In genomic region chr20:45347936-45348809, GRCh38 we compare ENCODE assay signal across 1 cellular context.
TF ChIP-seq lines count a peak whose summit lies in the region.

Gene SDC4 (minus strand): TSS chr20:45348424. CDS start chr20:45348384, 40 bp downstream.

TF ChIP-seq in HepG2, 621 proteins besides CTCF, POLR2A, EP300 and RAD21 (continued from another document and continues in another):
- TF ChIP-seq ZNF407 (CRISPR knock-in tag; IDR thresholded peaks at IDR 0.05; ENCODE audit: not compliant biosample characterization) (peak; percentile 66), MED8 (CRISPR knock-in tag; IDR thresholded peaks at IDR 0.05; ENCODE audit: insufficient replicate concordance) (peak; percentile 78), ELF1 (CRISPR knock-in tag; IDR thresholded peaks at IDR 0.05) (no peak), ZNF12 (CRISPR knock-in tag; IDR thresholded peaks at IDR 0.05) (peak; percentile 41; the same call in 1 of the 2 replicates), TBP (CRISPR knock-in tag; IDR thresholded peaks at IDR 0.05) (0 out of 2 replicates have a peak, but pooled peaks have one; percentile 78), ZBTB26 (CRISPR knock-in tag; IDR thresholded peaks at IDR 0.05; ENCODE audit: borderline replicate concordance) (peak; percentile 53; the same call in 1 of the 2 replicates), FOXC1 (CRISPR knock-in tag; IDR thresholded peaks at IDR 0.05; ENCODE audit: borderline replicate concordance) (peak; percentile 96), NFKB2 (CRISPR knock-in tag; IDR thresholded peaks at IDR 0.05; ENCODE audit: borderline replicate concordance) (peak; percentile 72; the same call in 1 of the 2 replicates), SP2 (CRISPR knock-in tag; IDR thresholded peaks at IDR 0.05) (no peak), ZBTB39 (CRISPR knock-in tag; IDR thresholded peaks at IDR 0.05) (peak; percentile 68; the same call in 1 of the 2 replicates), ZNF142 (CRISPR knock-in tag; IDR thresholded peaks at IDR 0.05) (peak; percentile 84), ZNF282 (IDR thresholded peaks at IDR 0.05; ENCODE audit: partially characterized antibody) (no peak), PHF21A (CRISPR knock-in tag; IDR thresholded peaks at IDR 0.05) (no peak), BATF2 (CRISPR knock-in tag; IDR thresholded peaks at IDR 0.05) (no peak), ZNF143 (CRISPR knock-in tag; IDR thresholded peaks at IDR 0.05) (no peak), HINFP (CRISPR knock-in tag; IDR thresholded peaks at IDR 0.05; ENCODE audit: low read depth) (peak; percentile 61; the same call in 1 of the 2 replicates), KLF16 (CRISPR knock-in tag; IDR thresholded peaks at IDR 0.05) (no peak; a peak in 1 of 4 replicates), FOXP1 (IDR thresholded peaks at IDR 0.05) (no peak), FOXP1 (CRISPR knock-in tag; IDR thresholded peaks at IDR 0.05) (no peak), RBM39 (IDR thresholded peaks at IDR 0.05; ENCODE audit: low read depth, low read length, poor library complexity, severe bottlenecking) (peak; percentile 96), MLX (CRISPR knock-in tag; IDR thresholded peaks at IDR 0.05) (no peak), ESRRA (CRISPR knock-in tag; IDR thresholded peaks at IDR 0.05; ENCODE audit: low read depth) (peak; percentile 73; the same call in 1 of the 2 replicates), KLF9 (CRISPR knock-in tag; IDR thresholded peaks at IDR 0.05; ENCODE audit: low read depth) (no peak), ZNF570 (CRISPR knock-in tag; IDR thresholded peaks at IDR 0.05; ENCODE audit: borderline replicate concordance) (no peak), REL (CRISPR knock-in tag; conservative IDR thresholded peaks at IDR 0.05) (no peak; the same call in 1 of the 2 replicates), PHB2 (IDR thresholded peaks at IDR 0.05; ENCODE audit: partially characterized antibody) (no peak), TOPORS (CRISPR knock-in tag; IDR thresholded peaks at IDR 0.05) (no peak), ZNF205 (CRISPR knock-in tag; IDR thresholded peaks at IDR 0.05) (peak; percentile 56; the same call in 1 of the 2 replicates), EZH2 (conservative IDR thresholded peaks at IDR 0.05; ENCODE audit: low read depth, low read length) (no peak), AFF4 (CRISPR knock-in tag; IDR thresholded peaks at IDR 0.05) (peak; percentile 50; the same call in 1 of the 2 replicates), HES4 (CRISPR knock-in tag; IDR thresholded peaks at IDR 0.05; ENCODE audit: borderline replicate concordance) (peak; percentile 93)
